1 cellular context compared by ENCODE assay signal in the genomic region with DNA sequence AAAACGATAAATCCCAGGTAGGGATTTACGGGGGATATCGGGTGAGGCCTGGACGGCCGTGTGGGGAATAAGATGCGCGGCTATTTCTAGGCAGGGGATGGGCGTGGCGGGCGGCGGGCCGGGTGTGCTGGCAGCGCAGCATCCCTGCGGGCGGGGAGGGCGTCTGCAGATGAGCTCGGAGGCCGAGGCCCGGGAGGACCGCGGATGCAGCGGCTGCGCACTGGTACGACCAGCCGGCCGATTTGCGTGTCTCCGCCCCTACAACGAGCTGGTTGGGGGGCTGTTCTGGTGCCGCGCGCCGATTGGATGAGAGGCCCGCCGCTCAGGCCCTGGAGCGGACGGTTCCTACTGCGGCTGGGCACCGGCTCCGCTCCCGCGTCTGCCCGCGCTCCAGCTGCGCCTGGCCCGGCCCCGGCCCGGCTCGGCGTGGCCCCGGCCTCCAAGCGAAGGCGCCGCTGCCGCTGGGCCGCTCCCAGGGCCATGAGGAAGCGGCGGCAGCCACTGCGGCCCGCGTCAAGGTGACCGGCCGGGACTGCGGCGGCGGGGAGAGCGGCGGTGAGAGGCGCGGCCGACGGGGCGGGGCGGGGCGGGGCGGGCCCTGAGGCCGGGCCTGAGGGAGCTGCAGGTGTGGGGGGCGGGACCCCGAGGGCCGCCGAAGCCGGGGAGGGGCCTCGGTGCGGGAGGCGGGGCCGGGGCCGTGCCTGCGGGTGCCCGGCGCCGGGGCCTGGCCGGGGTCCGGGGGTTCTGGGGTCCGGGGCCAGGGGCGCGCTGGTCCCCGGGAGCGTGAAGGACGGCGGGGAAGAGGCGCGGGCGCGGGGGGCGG.
TF ChIP-seq lines count a peak whose summit lies in the region.

A gene with protein sequence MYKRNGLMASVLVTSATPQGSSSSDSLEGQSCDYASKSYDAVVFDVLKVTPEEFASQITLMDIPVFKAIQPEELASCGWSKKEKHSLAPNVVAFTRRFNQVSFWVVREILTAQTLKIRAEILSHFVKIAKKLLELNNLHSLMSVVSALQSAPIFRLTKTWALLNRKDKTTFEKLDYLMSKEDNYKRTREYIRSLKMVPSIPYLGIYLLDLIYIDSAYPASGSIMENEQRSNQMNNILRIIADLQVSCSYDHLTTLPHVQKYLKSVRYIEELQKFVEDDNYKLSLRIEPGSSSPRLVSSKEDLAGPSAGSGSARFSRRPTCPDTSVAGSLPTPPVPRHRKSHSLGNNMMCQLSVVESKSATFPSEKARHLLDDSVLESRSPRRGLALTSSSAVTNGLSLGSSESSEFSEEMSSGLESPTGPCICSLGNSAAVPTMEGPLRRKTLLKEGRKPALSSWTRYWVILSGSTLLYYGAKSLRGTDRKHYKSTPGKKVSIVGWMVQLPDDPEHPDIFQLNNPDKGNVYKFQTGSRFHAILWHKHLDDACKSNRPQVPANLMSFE (plus strand): TSS at position 325 of the 823 bp plus-strand sequence. CDS start 47,508 bp downstream, outside the sequence.

TF ChIP-seq in HEK293, 187 proteins besides CTCF, POLR2A, EP300 and RAD21 (continued from another document):
- TF ChIP-seq, protein P1, sequence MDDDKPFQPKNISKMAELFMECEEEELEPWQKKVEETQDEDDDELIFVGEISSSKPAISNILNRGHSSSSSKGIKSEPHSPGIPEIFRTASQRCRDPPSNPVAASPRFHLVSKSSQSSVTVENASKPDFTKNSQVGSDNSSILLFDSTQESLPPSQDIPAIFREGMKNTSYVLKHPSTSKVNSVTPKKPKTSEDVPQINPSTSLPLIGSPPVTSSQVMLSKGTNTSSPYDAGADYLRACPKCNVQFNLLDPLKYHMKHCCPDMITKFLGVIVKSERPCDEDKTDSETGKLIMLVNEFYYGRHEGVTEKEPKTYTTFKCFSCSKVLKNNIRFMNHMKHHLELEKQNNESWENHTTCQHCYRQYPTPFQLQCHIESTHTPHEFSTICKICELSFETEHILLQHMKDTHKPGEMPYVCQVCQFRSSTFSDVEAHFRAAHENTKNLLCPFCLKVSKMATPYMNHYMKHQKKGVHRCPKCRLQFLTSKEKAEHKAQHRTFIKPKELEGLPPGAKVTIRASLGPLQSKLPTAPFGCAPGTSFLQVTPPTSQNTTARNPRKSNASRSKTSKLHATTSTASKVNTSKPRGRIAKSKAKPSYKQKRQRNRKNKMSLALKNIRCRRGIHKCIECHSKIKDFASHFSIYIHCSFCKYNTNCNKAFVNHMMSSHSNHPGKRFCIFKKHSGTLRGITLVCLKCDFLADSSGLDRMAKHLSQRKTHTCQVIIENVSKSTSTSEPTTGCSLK (tag by site-specific recombination; IDR thresholded peaks at IDR 0.05) = no peak
- TF ChIP-seq ZNF335 (tag by site-specific recombination; conservative IDR thresholded peaks at IDR 0.05) = peak; percentile 83
- no peak for TF ChIP-seq YY2 (tag by site-specific recombination; IDR thresholded peaks at IDR 0.05)
- TF ChIP-seq ZNF658 (tag by site-specific recombination; IDR thresholded peaks at IDR 0.05) = no peak
- no peak for TF ChIP-seq ZNF302 (tag by site-specific recombination; IDR thresholded peaks at IDR 0.05; ENCODE audit: low read depth)
- TF ChIP-seq ZNF600 (tag by site-specific recombination; IDR thresholded peaks at IDR 0.05) = peak; percentile 91
- TF ChIP-seq ZSCAN16 (tag by site-specific recombination; IDR thresholded peaks at IDR 0.05) = no peak
- peak; percentile 84 for TF ChIP-seq SP2 (tag by site-specific recombination; IDR thresholded peaks at IDR 0.05)
- TF ChIP-seq, protein P2, sequence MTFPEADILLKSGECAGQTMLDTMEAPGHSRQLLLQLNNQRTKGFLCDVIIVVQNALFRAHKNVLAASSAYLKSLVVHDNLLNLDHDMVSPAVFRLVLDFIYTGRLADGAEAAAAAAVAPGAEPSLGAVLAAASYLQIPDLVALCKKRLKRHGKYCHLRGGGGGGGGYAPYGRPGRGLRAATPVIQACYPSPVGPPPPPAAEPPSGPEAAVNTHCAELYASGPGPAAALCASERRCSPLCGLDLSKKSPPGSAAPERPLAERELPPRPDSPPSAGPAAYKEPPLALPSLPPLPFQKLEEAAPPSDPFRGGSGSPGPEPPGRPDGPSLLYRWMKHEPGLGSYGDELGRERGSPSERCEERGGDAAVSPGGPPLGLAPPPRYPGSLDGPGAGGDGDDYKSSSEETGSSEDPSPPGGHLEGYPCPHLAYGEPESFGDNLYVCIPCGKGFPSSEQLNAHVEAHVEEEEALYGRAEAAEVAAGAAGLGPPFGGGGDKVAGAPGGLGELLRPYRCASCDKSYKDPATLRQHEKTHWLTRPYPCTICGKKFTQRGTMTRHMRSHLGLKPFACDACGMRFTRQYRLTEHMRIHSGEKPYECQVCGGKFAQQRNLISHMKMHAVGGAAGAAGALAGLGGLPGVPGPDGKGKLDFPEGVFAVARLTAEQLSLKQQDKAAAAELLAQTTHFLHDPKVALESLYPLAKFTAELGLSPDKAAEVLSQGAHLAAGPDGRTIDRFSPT (tag by site-specific recombination; IDR thresholded peaks at IDR 0.05) = peak; percentile 72; the same call in 1 of the 2 replicates
- TF ChIP-seq, protein P3, sequence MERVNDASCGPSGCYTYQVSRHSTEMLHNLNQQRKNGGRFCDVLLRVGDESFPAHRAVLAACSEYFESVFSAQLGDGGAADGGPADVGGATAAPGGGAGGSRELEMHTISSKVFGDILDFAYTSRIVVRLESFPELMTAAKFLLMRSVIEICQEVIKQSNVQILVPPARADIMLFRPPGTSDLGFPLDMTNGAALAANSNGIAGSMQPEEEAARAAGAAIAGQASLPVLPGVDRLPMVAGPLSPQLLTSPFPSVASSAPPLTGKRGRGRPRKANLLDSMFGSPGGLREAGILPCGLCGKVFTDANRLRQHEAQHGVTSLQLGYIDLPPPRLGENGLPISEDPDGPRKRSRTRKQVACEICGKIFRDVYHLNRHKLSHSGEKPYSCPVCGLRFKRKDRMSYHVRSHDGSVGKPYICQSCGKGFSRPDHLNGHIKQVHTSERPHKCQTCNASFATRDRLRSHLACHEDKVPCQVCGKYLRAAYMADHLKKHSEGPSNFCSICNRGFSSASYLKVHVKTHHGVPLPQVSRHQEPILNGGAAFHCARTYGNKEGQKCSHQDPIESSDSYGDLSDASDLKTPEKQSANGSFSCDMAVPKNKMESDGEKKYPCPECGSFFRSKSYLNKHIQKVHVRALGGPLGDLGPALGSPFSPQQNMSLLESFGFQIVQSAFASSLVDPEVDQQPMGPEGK (tag by site-specific recombination; IDR thresholded peaks at IDR 0.05) = 0 out of 2 replicates have a peak, but pooled peaks have one; percentile 24
- TF ChIP-seq, protein P4, sequence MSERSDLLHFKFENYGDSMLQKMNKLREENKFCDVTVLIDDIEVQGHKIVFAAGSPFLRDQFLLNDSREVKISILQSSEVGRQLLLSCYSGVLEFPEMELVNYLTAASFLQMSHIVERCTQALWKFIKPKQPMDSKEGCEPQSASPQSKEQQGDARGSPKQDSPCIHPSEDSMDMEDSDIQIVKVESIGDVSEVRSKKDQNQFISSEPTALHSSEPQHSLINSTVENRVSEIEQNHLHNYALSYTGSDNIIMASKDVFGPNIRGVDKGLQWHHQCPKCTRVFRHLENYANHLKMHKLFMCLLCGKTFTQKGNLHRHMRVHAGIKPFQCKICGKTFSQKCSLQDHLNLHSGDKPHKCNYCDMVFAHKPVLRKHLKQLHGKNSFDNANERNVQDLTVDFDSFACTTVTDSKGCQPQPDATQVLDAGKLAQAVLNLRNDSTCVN (tag by site-specific recombination; optimal IDR thresholded peaks at IDR 0.05) = peak; percentile 74
- TF ChIP-seq ZEB2 (tag by site-specific recombination; IDR thresholded peaks at IDR 0.05) = 0 out of 2 replicates have a peak, but pooled peaks have one; percentile 59
- TF ChIP-seq YY1 (tag by site-specific recombination; IDR thresholded peaks at IDR 0.05) = no peak
- 0 out of 2 replicates have a peak, but pooled peaks have one; percentile 52 for TF ChIP-seq KLF8 (tag by site-specific recombination; IDR thresholded peaks at IDR 0.05)
- TF ChIP-seq, protein P5, sequence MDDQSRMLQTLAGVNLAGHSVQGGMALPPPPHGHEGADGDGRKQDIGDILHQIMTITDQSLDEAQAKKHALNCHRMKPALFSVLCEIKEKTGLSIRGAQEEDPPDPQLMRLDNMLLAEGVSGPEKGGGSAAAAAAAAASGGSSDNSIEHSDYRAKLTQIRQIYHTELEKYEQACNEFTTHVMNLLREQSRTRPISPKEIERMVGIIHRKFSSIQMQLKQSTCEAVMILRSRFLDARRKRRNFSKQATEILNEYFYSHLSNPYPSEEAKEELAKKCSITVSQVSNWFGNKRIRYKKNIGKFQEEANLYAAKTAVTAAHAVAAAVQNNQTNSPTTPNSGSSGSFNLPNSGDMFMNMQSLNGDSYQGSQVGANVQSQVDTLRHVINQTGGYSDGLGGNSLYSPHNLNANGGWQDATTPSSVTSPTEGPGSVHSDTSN (CRISPR knock-in tag; IDR thresholded peaks at IDR 0.05) = peak; percentile 97
- peak; percentile 87 for TF ChIP-seq ZBTB17 (tag by site-specific recombination; IDR thresholded peaks at IDR 0.05)
- 0 out of 2 replicates have a peak, but pooled peaks have one; percentile 50 for TF ChIP-seq KLF7 (tag by site-specific recombination; IDR thresholded peaks at IDR 0.05; ENCODE audit: borderline replicate concordance)
- TF ChIP-seq, protein P6, sequence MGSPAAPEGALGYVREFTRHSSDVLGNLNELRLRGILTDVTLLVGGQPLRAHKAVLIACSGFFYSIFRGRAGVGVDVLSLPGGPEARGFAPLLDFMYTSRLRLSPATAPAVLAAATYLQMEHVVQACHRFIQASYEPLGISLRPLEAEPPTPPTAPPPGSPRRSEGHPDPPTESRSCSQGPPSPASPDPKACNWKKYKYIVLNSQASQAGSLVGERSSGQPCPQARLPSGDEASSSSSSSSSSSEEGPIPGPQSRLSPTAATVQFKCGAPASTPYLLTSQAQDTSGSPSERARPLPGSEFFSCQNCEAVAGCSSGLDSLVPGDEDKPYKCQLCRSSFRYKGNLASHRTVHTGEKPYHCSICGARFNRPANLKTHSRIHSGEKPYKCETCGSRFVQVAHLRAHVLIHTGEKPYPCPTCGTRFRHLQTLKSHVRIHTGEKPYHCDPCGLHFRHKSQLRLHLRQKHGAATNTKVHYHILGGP (tag by site-specific recombination; IDR thresholded peaks at IDR 0.05) = no peak
